ENCODE assay signal across 9 cellular contexts in genomic region chr2:172437419-172438063, GRCh38. TPM values are rescaled to one million over a fixed set of nuclear protein-coding genes. Genes with fewer than 3 reads are reported as not detected.
DNase-seq lines count a peak whose midpoint lies in the region; ATAC-seq and TF ChIP-seq lines count a peak whose summit lies in the region.
"Had no signal": no experiment of that assay in that cellular context is flagged by ENCODE, and none has a peak within 500 bp of the region (broad histone marks: within the 10 kb centered on the region; RNA-seq: fewer than 3 reads in every experiment).

No MANE protein-coding gene starts in this region.

- no peak for ATAC-seq in thoracic aorta (ENCODE audit: insufficient number of reproducible peaks, low FRiP score, low read depth)

- H3K27me3 ChIP-seq in thoracic aorta (replicated peaks; ENCODE audit: insufficient read depth): no peaks in the 10 kb centered on the region

- H3K4me1 Mint-ChIP-seq in activated naive CD4-positive, alpha-beta T cell treated with anti-CD3 and anti-CD28 coated beads for 36 hours (ENCODE audit: low read depth): peaks cover 66% of the 10 kb centered on the region

- H3K27me3 Mint-ChIP-seq in activated naive CD4-positive, alpha-beta T cell treated with anti-CD3 and anti-CD28 coated beads for 36 hours (ENCODE audit: low read depth): no peaks in the 10 kb centered on the region

- no peaks in the 10 kb centered on the region for H3K9me3 ChIP-seq in thoracic aorta

- H3K27ac Mint-ChIP-seq in activated naive CD4-positive, alpha-beta T cell treated with anti-CD3 and anti-CD28 coated beads for 36 hours: no peak overlapping the region

- peak; percentile 46 for DNase-seq in stimulated activated CD4-positive, alpha-beta T cell treated with anti-CD3 and anti-CD28 coated beads, Interleukin-15, amount 100 ng/mL, for 24 hours
- DNase-seq in stimulated activated CD4-positive, alpha-beta T cell treated with anti-CD3 and anti-CD28 coated beads, Interleukin-2, amount 100 ng/mL, for 48 hours: no peak
- DNase-seq in HT1080 (ENCODE audit: low read depth): peak; percentile 37
- peak; percentile 56 for DNase-seq in activated naive CD4-positive, alpha-beta T cell treated with anti-CD3 and anti-CD28 coated beads for 36 hours
- DNase-seq in thoracic aorta (ENCODE audit: low spot score): no peak
- DNase-seq in A172 (ENCODE audit: low spot score): no peak
- no peak for DNase-seq in NCI-H1048 (lab: John Stamatoyannopoulos, UW)
- no peak for DNase-seq in cerebellar nuclear complex (lab: John Stamatoyannopoulos, UW)
- DNase-seq: foreskin fibroblast had no signal

- H3K9me3 Mint-ChIP-seq in activated naive CD4-positive, alpha-beta T cell treated with anti-CD3 and anti-CD28 coated beads for 36 hours: no peaks in the 10 kb centered on the region

- TF ChIP-seq CTCF in thoracic aorta (IDR thresholded peaks at IDR 0.05): no peak

- CTCF ChIA-PET in activated naive CD4-positive, alpha-beta T cell treated with anti-CD3 and anti-CD28 coated beads for 36 hours (lab: Charles Lee): interaction anchor here (1.0 to 10.6 kb wide), 4 partner anchors 8 to 26 kb away, joined by 4 to 145 read pairs (median 21); partner anchors contain the start of gene ITGA6

- H3K27ac ChIP-seq in thoracic aorta: no peak overlapping the region

- no peak overlapping the region for H3K4me3 Mint-ChIP-seq in activated naive CD4-positive, alpha-beta T cell treated with anti-CD3 and anti-CD28 coated beads for 36 hours

- H3K4me3 ChIP-seq in thoracic aorta: peak overlapping the region; percentile 38

- H3K36me3 ChIP-seq in thoracic aorta: no peaks in the 10 kb centered on the region

- intact Hi-C loops in activated naive CD4-positive, alpha-beta T cell treated with anti-CD3 and anti-CD28 coated beads for 36 hours (cut with micrococcal nuclease): loop anchor here (1.0 to 10.0 kb wide), 5 partner anchors 9 to 1123 kb away; partner anchors contain the start of gene SLC25A12

- no peaks in the 10 kb centered on the region for H3K36me3 Mint-ChIP-seq in activated naive CD4-positive, alpha-beta T cell treated with anti-CD3 and anti-CD28 coated beads for 36 hours (ENCODE audit: low read depth)

- peaks cover 0 to 4% of the 10 kb centered on the region in 2 donors for H3K4me1 ChIP-seq in thoracic aorta (ENCODE audit: control insufficient read depth in 1 of 2, low read depth in 2 of 2)

RNA-seq across cellular contexts. Expression of gene ITGA6, which starts 10.2 kb away (rescaled TPM):
- 311 and 345 TPM in 2 replicates for total RNA-seq in HT1080 (2014; rRNA removed; shearing (Covaris generic))
- 221 and 294 TPM in 2 replicates for polyA plus RNA-seq in HT1080 (2015; cell fraction: cytosol; rRNA removed)
- 505 and 588 TPM in 2 replicates for polyA plus RNA-seq in HT1080 (2015; cell fraction: nucleus; rRNA removed)
- 10 to 100 TPM; 16.5 to 16.8 TPM for total RNA-seq in activated naive CD4-positive, alpha-beta T cell treated with anti-CD3 and anti-CD28 coated beads for 36 hours
- 10 to 100 TPM; 20.2 to 27.3 TPM for total RNA-seq in thoracic aorta
- total RNA-seq in A172 (2014; rRNA removed; shearing (Covaris generic)): 121 and 167 TPM in 2 replicates

Comparison
In these comparisons a context has a peak if more than half of its experiments do, and no peak if none do; other contexts are left out.
1. DNase-seq: peak in stimulated activated CD4-positive, alpha-beta T cell treated with anti-CD3 and anti-CD28 coated beads, Interleukin-15, amount 100 ng/mL, for 24 hours (single experiment), HT1080 (single experiment) and activated naive CD4-positive, alpha-beta T cell treated with anti-CD3 and anti-CD28 coated beads for 36 hours (single experiment); none in stimulated activated CD4-positive, alpha-beta T cell treated with anti-CD3 and anti-CD28 coated beads, Interleukin-2, amount 100 ng/mL, for 48 hours (0 of 2), thoracic aorta (single experiment), A172 (single experiment), NCI-H1048 (single experiment) and cerebellar nuclear complex (0 of 2).